Comparison of ENCODE assay signal across 8 cellular contexts in the genomic region with DNA sequence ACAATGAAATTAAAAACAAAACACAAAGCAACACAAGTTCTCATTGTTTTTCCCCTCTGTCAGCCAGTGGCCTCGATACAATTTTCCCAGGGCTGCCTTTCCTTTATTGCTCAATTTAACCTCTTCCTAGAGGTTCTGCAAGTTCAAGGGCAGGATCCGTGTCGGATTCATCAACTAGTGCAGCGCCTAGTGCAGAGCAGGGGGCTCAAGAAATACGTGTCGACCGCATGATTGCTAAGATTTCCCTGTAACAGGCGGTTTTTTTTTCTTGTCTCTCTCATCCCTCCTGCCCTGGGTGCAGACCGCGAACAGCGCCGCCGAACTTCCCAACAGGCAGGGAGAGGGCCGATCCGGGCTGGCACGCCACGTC. TPM values are rescaled to one million over a fixed set of nuclear protein-coding genes. Genes with fewer than 3 reads are reported as not detected.
DNase-seq lines count a peak whose midpoint lies in the region; ATAC-seq and TF ChIP-seq lines count a peak whose summit lies in the region.

No MANE protein-coding gene starts in this region.

- DNase-seq in stimulated activated CD4-positive, alpha-beta T cell treated with anti-CD3 and anti-CD28 coated beads, Interleukin-4, amount 100 ng/mL, for 48 hours (ENCODE audit: low read depth in 2 of 2), result peak; percentile 27 to 46
- DNase-seq in stimulated activated CD4-positive, alpha-beta T cell treated with anti-CD3 and anti-CD28 coated beads, Interleukin-12 subunit alpha, Interleukin-12 subunit beta, amount 100 ng/mL, for 4 hours, result no peak
- DNase-seq in activated CD4-positive, alpha-beta T cell treated with anti-CD3 and anti-CD28 coated beads, Interleukin-2, amount 10 ng/mL, durations not matched to agents 24 days and 14 days, result no peak
- no peak for DNase-seq in fibroblast of lung (ENCODE audit: low read depth in 2 of 2)
- no peak for DNase-seq in retinal pigment epithelial cell (ENCODE audit: low read depth)
- no peak for DNase-seq in NOMO-1 treated with dmso at 0.1 percent for 144 hours (lab: John Stamatoyannopoulos, UW; ENCODE audit: unreplicated experiment)

- ATAC-seq in GM18870 (IDR thresholded peaks at IDR 0.05; ENCODE audit: unreplicated experiment) (no peak), HG02678 (IDR thresholded peaks at IDR 0.05; ENCODE audit: unreplicated experiment) (no peak)

- peak overlapping the region; percentile 19 to 70 (median 58) for H3K4me3 ChIP-seq in fibroblast of lung (replicated peaks in 1 of 4; ENCODE audit: control extremely low read depth in 1 of 4, insufficient read depth in 1 of 4, low read depth in 3 of 4, low read length in 4 of 4)
- peak overlapping the region; percentile 59 for H3K4me3 ChIP-seq in retinal pigment epithelial cell (ENCODE audit: low read length)

- peak overlapping the region; percentile 87 for H3K9ac ChIP-seq in fibroblast of lung (ENCODE audit: insufficient read depth, low read length)

- H3K4me1 ChIP-seq in fibroblast of lung (ENCODE audit: control insufficient read depth, extremely low read depth, insufficient read depth, low read length), result peaks cover 9% of the 10 kb centered on the region

- no peaks in the 10 kb centered on the region for H3K9me3 ChIP-seq in fibroblast of lung (ENCODE audit: control insufficient read depth, insufficient read depth, low read depth, low read length)

- no peak overlapping the region for H2AFZ ChIP-seq in fibroblast of lung (ENCODE audit: low read length)

- no peak for TF ChIP-seq CTCF in fibroblast of lung (conservative IDR thresholded peaks at IDR 0.05 in 1 of 2, IDR thresholded peaks at IDR 0.05 in 1 of 2; ENCODE audit: low read depth in 1 of 2, low read length in 2 of 2)
- TF ChIP-seq CTCF in retinal pigment epithelial cell (conservative IDR thresholded peaks at IDR 0.05; ENCODE audit: low read depth, low read length), result no peak

- H3K4me3 Mint-ChIP-seq in activated CD4-positive, alpha-beta T cell treated with anti-CD3 and anti-CD28 coated beads, Interleukin-2, amount 10 ng/mL, durations not matched to agents 24 days and 14 days, result peak overlapping the region; percentile 96

- peaks cover 26% of the 10 kb centered on the region for H3K79me2 ChIP-seq in fibroblast of lung (ENCODE audit: control insufficient read depth, insufficient read depth, low read length)

- H3K36me3 ChIP-seq in fibroblast of lung (ENCODE audit: control insufficient read depth, insufficient read depth, low read length), result peaks cover under 1% of the 10 kb centered on the region

- peaks cover 10% of the 10 kb centered on the region for H3K9me3 Mint-ChIP-seq in activated CD4-positive, alpha-beta T cell treated with anti-CD3 and anti-CD28 coated beads, Interleukin-2, amount 10 ng/mL, durations not matched to agents 24 days and 14 days

- peaks cover 36% of the 10 kb centered on the region for H3K4me1 Mint-ChIP-seq in activated CD4-positive, alpha-beta T cell treated with anti-CD3 and anti-CD28 coated beads, Interleukin-2, amount 10 ng/mL, durations not matched to agents 24 days and 14 days

- intact Hi-C loops in activated CD4-positive, alpha-beta T cell treated with anti-CD3 and anti-CD28 coated beads, Interleukin-2, amount 10 ng/mL, durations not matched to agents 24 days and 14 days (cut with micrococcal nuclease), result loop anchor here (1.0 to 2.0 kb wide), 16 partner anchors 8 to 267 kb away; partner anchors contain the start of gene ARL8B

- no peaks in the 10 kb centered on the region for H3K27me3 ChIP-seq in fibroblast of lung (ENCODE audit: control insufficient read depth, insufficient read depth, low read length)

- no peaks in the 10 kb centered on the region for H3K27me3 Mint-ChIP-seq in activated CD4-positive, alpha-beta T cell treated with anti-CD3 and anti-CD28 coated beads, Interleukin-2, amount 10 ng/mL, durations not matched to agents 24 days and 14 days

- H3K27ac Mint-ChIP-seq in activated CD4-positive, alpha-beta T cell treated with anti-CD3 and anti-CD28 coated beads, Interleukin-2, amount 10 ng/mL, durations not matched to agents 24 days and 14 days, result peak overlapping the region; percentile 100

- H3K4me2 ChIP-seq in fibroblast of lung (ENCODE audit: extremely low read depth, insufficient read depth, low read length), result peak overlapping the region; percentile 84

- H4K20me1 ChIP-seq in fibroblast of lung (ENCODE audit: control insufficient read depth, extremely low read depth, insufficient read depth, low read length), result no peaks in the 10 kb centered on the region

- peak overlapping the region; percentile 86 for H3K27ac ChIP-seq in fibroblast of lung (ENCODE audit: insufficient read depth, low read length)

- peaks cover 50% of the 10 kb centered on the region for H3K36me3 Mint-ChIP-seq in activated CD4-positive, alpha-beta T cell treated with anti-CD3 and anti-CD28 coated beads, Interleukin-2, amount 10 ng/mL, durations not matched to agents 24 days and 14 days (ENCODE audit: low read depth)

RNA-seq across cellular contexts. Expression of gene BHLHE40, which starts 1.4 kb away (rescaled TPM):
- total RNA-seq in activated CD4-positive, alpha-beta T cell treated with anti-CD3 and anti-CD28 coated beads, Interleukin-2, amount 10 ng/mL, durations not matched to agents 24 days and 14 days, result 368 and 375 TPM in 2 replicates
- 12.8 and 16.7 TPM in 2 replicates for total RNA-seq in fibroblast of lung
- polyA plus RNA-seq in fibroblast of lung, result 20.8 and 28.4 TPM in 2 replicates
- polyA plus RNA-seq in fibroblast of lung (2012), result 20.9 and 37.6 TPM in 2 replicates
- 46.1 and 68.2 TPM in 2 replicates for polyA minus RNA-seq in fibroblast of lung (ENCODE audit: low replicate concordance)

Comparison
In these comparisons a context has a peak if more than half of its experiments do, and no peak if none do; other contexts are left out.
1. DNase-seq: peak in stimulated activated CD4-positive, alpha-beta T cell treated with anti-CD3 and anti-CD28 coated beads, Interleukin-4, amount 100 ng/mL, for 48 hours (2 of 2); none in stimulated activated CD4-positive, alpha-beta T cell treated with anti-CD3 and anti-CD28 coated beads, Interleukin-12 subunit alpha, Interleukin-12 subunit beta, amount 100 ng/mL, for 4 hours (single experiment), activated CD4-positive, alpha-beta T cell treated with anti-CD3 and anti-CD28 coated beads, Interleukin-2, amount 10 ng/mL, durations not matched to agents 24 days and 14 days (single experiment), fibroblast of lung (0 of 2), retinal pigment epithelial cell (single experiment) and NOMO-1 treated with dmso at 0.1 percent for 144 hours (single experiment).
2. RNA of gene BHLHE40, which starts 1.4 kb away (total RNA-seq): 368 to 375 TPM in activated CD4-positive, alpha-beta T cell treated with anti-CD3 and anti-CD28 coated beads, Interleukin-2, amount 10 ng/mL, durations not matched to agents 24 days and 14 days; 12.8 to 16.7 TPM in fibroblast of lung; every median in the first group is over 10 times any median in the second.